Comparison of ENCODE assay signal across 25 cellular contexts in the genomic region with DNA sequence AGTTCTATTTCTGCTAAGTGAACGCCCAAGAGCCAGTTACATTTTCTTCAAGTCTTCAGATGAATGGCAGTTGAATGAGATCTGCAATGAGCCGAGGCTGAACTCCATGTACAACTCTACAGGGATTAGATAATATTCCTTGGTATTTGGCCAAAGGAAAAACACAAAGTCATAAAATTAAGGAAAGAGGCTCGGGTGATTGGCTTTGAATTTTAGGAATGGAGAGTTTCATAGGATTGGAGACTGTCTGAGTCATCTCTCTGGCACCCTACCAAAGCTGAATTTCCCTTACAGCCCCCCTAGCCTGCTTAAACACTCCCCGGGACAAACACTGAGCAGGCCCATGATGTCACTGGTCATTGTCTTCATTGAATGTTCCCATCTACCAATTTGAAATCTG.
DNase-seq lines count a peak whose midpoint lies in the region; ATAC-seq, FAIRE-seq and TF ChIP-seq lines count a peak whose summit lies in the region.
"Had no signal": no experiment of that assay in that cellular context is flagged by ENCODE, and none has a peak within 500 bp of the region (broad histone marks: within the 10 kb centered on the region; RNA-seq: fewer than 3 reads in every experiment).

No MANE protein-coding gene starts in this region.

- ATAC-seq in HepG2 (no peak), HG03280 (IDR thresholded peaks at IDR 0.05; ENCODE audit: unreplicated experiment) (no peak)
- no peak for ATAC-seq in activated CD8-positive, alpha-beta T cell treated with anti-CD3 and anti-CD28 coated beads, Interleukin-2, amount 10 ng/mL, durations not matched to agents 7 days and 5 days
- ATAC-seq in activated CD4-positive, alpha-beta T cell treated with anti-CD3 and anti-CD28 coated beads for 36 hours = no peak
- ATAC-seq: activated naive CD8-positive, alpha-beta T cell treated with anti-CD3 and anti-CD28 coated beads, Interleukin-2, amount 50 U/mL, for 24 hours; natural killer cell had no signal

- H3K9me3 ChIP-seq in liver (ENCODE audit: control insufficient read depth in 4 of 4, low read length in 3 of 4) = no peaks in the 10 kb centered on the region
- no peaks in the 10 kb centered on the region for H3K9me3 ChIP-seq in HepG2 (ENCODE audit: low read length)
- H3K9me3 ChIP-seq: pancreas, suprapubic skin had no signal

- H3K36me3 ChIP-seq in liver (ENCODE audit: control insufficient read depth in 4 of 4, insufficient read depth in 3 of 4, low read depth in 1 of 4, low read length in 3 of 4) (no peaks in the 10 kb centered on the region), HepG2 (replicated peaks in 1 of 2; ENCODE audit: control insufficient read depth in 1 of 2, insufficient read depth in 2 of 2, low read length in 2 of 2) (no peaks in the 10 kb centered on the region)
- H3K36me3 ChIP-seq: pancreas, suprapubic skin had no signal

- H3K4me3 ChIP-seq in liver (ENCODE audit: low read depth in 1 of 3, low read length in 3 of 3) (no peak overlapping the region), HepG2 (replicated peaks in 1 of 3; ENCODE audit: insufficient read depth in 1 of 3, low read depth in 2 of 3, low read length in 3 of 3) (no peak overlapping the region)
- H3K4me3 ChIP-seq: pancreas, SK-N-MC, suprapubic skin had no signal

- CTCF ChIA-PET in HepG2 (lab: Yijun Ruan, JAX; ENCODE audit: low intra/inter-chr PET ratio, low total read pairs) = interaction anchor here (2.4 kb wide), 1 partner anchor 157 kb away, joined by 17 read pairs; no protein-coding TSS in a partner anchor
- CTCF ChIA-PET in activated CD8-positive, alpha-beta T cell treated with anti-CD3 and anti-CD28 coated beads, Interleukin-2, amount 10 ng/mL, durations not matched to agents 7 days and 5 days (lab: Charles Lee) = interaction anchor here (9.7 kb wide), 1 partner anchor 219 kb away, joined by 148 read pairs; no protein-coding TSS in a partner anchor
- CTCF ChIA-PET in activated CD4-positive, alpha-beta T cell treated with anti-CD3 and anti-CD28 coated beads for 36 hours (lab: Charles Lee) = no interaction called here

- TF ChIP-seq EP300 in HepG2 (IDR thresholded peaks at IDR 0.05; ENCODE audit: low read depth in 2 of 2, low read length in 2 of 2) (no peak), HepG2 (CRISPR knock-in tag; IDR thresholded peaks at IDR 0.05; ENCODE audit: borderline replicate concordance) (no peak)

- H3K9me3 Mint-ChIP-seq in activated CD8-positive, alpha-beta T cell treated with anti-CD3 and anti-CD28 coated beads, Interleukin-2, amount 10 ng/mL, durations not matched to agents 7 days and 5 days (ENCODE audit: insufficient read depth) = no peaks in the 10 kb centered on the region
- no peaks in the 10 kb centered on the region for H3K9me3 Mint-ChIP-seq in activated CD4-positive, alpha-beta T cell treated with anti-CD3 and anti-CD28 coated beads for 36 hours (ENCODE audit: low read depth)
- H3K9me3 Mint-ChIP-seq: activated naive CD8-positive, alpha-beta T cell treated with anti-CD3 and anti-CD28 coated beads, Interleukin-2, amount 50 U/mL, for 24 hours; immature natural killer cell; memory B cell; natural killer cell had no signal

- no peak overlapping the region for H3K4me2 ChIP-seq in HepG2 (ENCODE audit: low read depth, low read length)

- H3K4me1 ChIP-seq in liver (ENCODE audit: control insufficient read depth in 4 of 4, insufficient read depth in 4 of 4, low read length in 3 of 4) (no peaks in the 10 kb centered on the region), HepG2 (ENCODE audit: insufficient read depth, low read length) (no peaks in the 10 kb centered on the region)
- H3K4me1 ChIP-seq: pancreas had no signal

- no peak overlapping the region for H3K9ac ChIP-seq in liver (ENCODE audit: low read depth in 1 of 2, low read length in 2 of 2)
- no peak overlapping the region for H3K9ac ChIP-seq in HepG2 (ENCODE audit: insufficient read depth, low read depth, low read length)

- 75% methylated on average over 4 of the region's 4 CpGs for WGBS in liver
- WGBS in HepG2 (ENCODE audit: low lambda C conversion rate) = 0% methylated on average over 4 of the region's 4 CpGs

- H3K79me2 ChIP-seq in HepG2 (ENCODE audit: insufficient read depth, low read length) = no peaks in the 10 kb centered on the region

- no peaks in the 10 kb centered on the region for H4K20me1 ChIP-seq in HepG2 (ENCODE audit: insufficient read depth, low read length)

- no peak for DNase-seq in HepG2 (ENCODE audit: low spot score)
- peak; percentile 36 for DNase-seq in iris pigment epithelial cell (ENCODE audit: low read depth)
- no peak for DNase-seq in activated CD8-positive, alpha-beta T cell treated with anti-CD3 and anti-CD28 coated beads, Interleukin-2, amount 10 ng/mL, durations not matched to agents 7 days and 5 days
- no peak for DNase-seq in NCI-H2081 (lab: John Stamatoyannopoulos, UW)
- DNase-seq in activated CD4-positive, alpha-beta T cell treated with anti-CD3 and anti-CD28 coated beads for 36 hours = no peak
- DNase-seq: activated CD4-positive, CD25-positive, alpha-beta regulatory T cell treated with anti-CD3 and anti-CD28 coated beads, Interleukin-2, amount 50 U/mL, for 72 hours; activated naive CD8-positive, alpha-beta T cell treated with anti-CD3 and anti-CD28 coated beads, Interleukin-2, amount 50 U/mL, for 24 hours; GF-D8; H7; immature natural killer cell; natural killer cell; NCI-H1105; NCI-H69; OCI-M1; pancreas; small intestine; stimulated activated CD8-positive, alpha-beta memory T cell treated with anti-CD3 and anti-CD28 coated beads, Interleukin-4, amount 100 ng/mL, for 48 hours; T-helper 9 cell had no signal

- intact Hi-C loops in HepG2 (cut with micrococcal nuclease; ENCODE audit: unreplicated experiment) = no loop called here
- intact Hi-C loops in activated CD4-positive, alpha-beta T cell treated with anti-CD3 and anti-CD28 coated beads for 36 hours (cut with DNase I, micrococcal nuclease) = loop anchor here in 1 of 2 experiments (2.0 kb wide), 1 partner anchor 411 kb away; no protein-coding TSS in a partner anchor

- no peak overlapping the region for H2AFZ ChIP-seq in HepG2 (ENCODE audit: low read length)

- H3K27ac ChIP-seq in liver (ENCODE audit: low read depth in 1 of 2, low read length in 2 of 2) (no peak overlapping the region), HepG2 (ENCODE audit: extremely low read length, insufficient read depth, low read length) (no peak overlapping the region)
- H3K27ac ChIP-seq: pancreas, SK-N-MC, suprapubic skin had no signal

- no peak overlapping the region for H3K27ac Mint-ChIP-seq in activated CD8-positive, alpha-beta T cell treated with anti-CD3 and anti-CD28 coated beads, Interleukin-2, amount 10 ng/mL, durations not matched to agents 7 days and 5 days
- H3K27ac Mint-ChIP-seq in activated CD4-positive, alpha-beta T cell treated with anti-CD3 and anti-CD28 coated beads for 36 hours = no peak overlapping the region
- H3K27ac Mint-ChIP-seq: activated naive CD8-positive, alpha-beta T cell treated with anti-CD3 and anti-CD28 coated beads, Interleukin-2, amount 50 U/mL, for 24 hours; immature natural killer cell; memory B cell; natural killer cell had no signal

- no peak overlapping the region for H3K4me3 Mint-ChIP-seq in activated CD8-positive, alpha-beta T cell treated with anti-CD3 and anti-CD28 coated beads, Interleukin-2, amount 10 ng/mL, durations not matched to agents 7 days and 5 days
- no peak overlapping the region for H3K4me3 Mint-ChIP-seq in activated CD4-positive, alpha-beta T cell treated with anti-CD3 and anti-CD28 coated beads for 36 hours
- H3K4me3 Mint-ChIP-seq: activated naive CD8-positive, alpha-beta T cell treated with anti-CD3 and anti-CD28 coated beads, Interleukin-2, amount 50 U/mL, for 24 hours; immature natural killer cell; memory B cell; natural killer cell had no signal

- TF ChIP-seq POLR2A in HepG2 (IDR thresholded peaks at IDR 0.05; ENCODE audit: insufficient read depth in 1 of 2, low read depth in 2 of 2, low read length in 2 of 2) = no peak

- H3K27me3 ChIP-seq in liver (ENCODE audit: control insufficient read depth in 4 of 4, insufficient read depth in 4 of 4, low read length in 3 of 4) (no peaks in the 10 kb centered on the region), HepG2 (ENCODE audit: control insufficient read depth in 1 of 2, insufficient read depth in 2 of 2, low read length in 2 of 2) (no peaks in the 10 kb centered on the region; a peak in 1 of 5 replicates)
- H3K27me3 ChIP-seq: pancreas, suprapubic skin had no signal

- no peak for TF ChIP-seq CTCF in liver (IDR thresholded peaks at IDR 0.05; ENCODE audit: low read depth, low read length, missing input control)
- TF ChIP-seq CTCF in HepG2 (CRISPR knock-in tag; IDR thresholded peaks at IDR 0.05) = no peak

- BruUV-seq in HepG2 (replicated peaks; lab: Mats Ljungman, UMichigan) = no TSS peak

- H3K36me3 Mint-ChIP-seq in activated CD8-positive, alpha-beta T cell treated with anti-CD3 and anti-CD28 coated beads, Interleukin-2, amount 10 ng/mL, durations not matched to agents 7 days and 5 days (ENCODE audit: low read depth) = no peaks in the 10 kb centered on the region
- H3K36me3 Mint-ChIP-seq in activated CD4-positive, alpha-beta T cell treated with anti-CD3 and anti-CD28 coated beads for 36 hours (ENCODE audit: low read depth) = no peaks in the 10 kb centered on the region
- H3K36me3 Mint-ChIP-seq: immature natural killer cell, memory B cell, natural killer cell had no signal

- H3K27me3 Mint-ChIP-seq in activated CD8-positive, alpha-beta T cell treated with anti-CD3 and anti-CD28 coated beads, Interleukin-2, amount 10 ng/mL, durations not matched to agents 7 days and 5 days (ENCODE audit: low read depth) = peaks cover 6% of the 10 kb centered on the region
- no peaks in the 10 kb centered on the region for H3K27me3 Mint-ChIP-seq in activated CD4-positive, alpha-beta T cell treated with anti-CD3 and anti-CD28 coated beads for 36 hours
- H3K27me3 Mint-ChIP-seq: activated naive CD8-positive, alpha-beta T cell treated with anti-CD3 and anti-CD28 coated beads, Interleukin-2, amount 50 U/mL, for 24 hours; memory B cell had no signal

- in situ Hi-C loops in HepG2 (cut with HindIII; ENCODE audit: extremely low pct_ligation_motif_present, low pct_unique_long_range_greater_than_20kb) = loop anchor here (5.0 kb wide), 1 partner anchor 217 kb away; no protein-coding TSS in a partner anchor

- POLR2A ChIA-PET in HepG2 (lab: Yijun Ruan, JAX) = no interaction called here
- POLR2A ChIA-PET in activated CD8-positive, alpha-beta T cell treated with anti-CD3 and anti-CD28 coated beads, Interleukin-2, amount 10 ng/mL, durations not matched to agents 7 days and 5 days (lab: Charles Lee) = no interaction called here
- POLR2A ChIA-PET in activated CD4-positive, alpha-beta T cell treated with anti-CD3 and anti-CD28 coated beads for 36 hours (lab: Charles Lee) = no interaction called here

- FAIRE-seq in HepG2 (lab: Jason Lieb, UNC) (no peak), endometrium (lab: Jason Lieb, UNC) (peak; percentile 91)
- FAIRE-seq: GM12891, pancreas, small intestine had no signal

- H3K4me1 Mint-ChIP-seq in activated CD8-positive, alpha-beta T cell treated with anti-CD3 and anti-CD28 coated beads, Interleukin-2, amount 10 ng/mL, durations not matched to agents 7 days and 5 days (ENCODE audit: low read depth) = peaks cover under 1% of the 10 kb centered on the region
- H3K4me1 Mint-ChIP-seq in activated CD4-positive, alpha-beta T cell treated with anti-CD3 and anti-CD28 coated beads for 36 hours = no peaks in the 10 kb centered on the region
- H3K4me1 Mint-ChIP-seq: immature natural killer cell, memory B cell, natural killer cell had no signal

- TF ChIP-seq RAD21 in liver (IDR thresholded peaks at IDR 0.05) = peak in 1 of 2 donors; percentile 7
- no peak for TF ChIP-seq RAD21 in HepG2 (CRISPR knock-in tag; IDR thresholded peaks at IDR 0.05)
